Comparison of ENCODE assay signal across 20 cellular contexts in genomic region chr16:49010396-49010795, GRCh38.
"Had no signal": no experiment of that assay in that cellular context is flagged by ENCODE, and none has a peak within 500 bp of the region (broad histone marks: within the 10 kb centered on the region; RNA-seq: fewer than 3 reads in every experiment).

No MANE protein-coding gene starts in this region.

- H3K4me3 ChIP-seq: gastrocnemius medialis, lung, prostate gland, upper lobe of left lung had no signal

- H3K4me1 Mint-ChIP-seq: activated CD4-positive, alpha-beta memory T cell treated with anti-CD3 and anti-CD28 coated beads, Interleukin-2, amount 10 ng/mL, durations not matched to agents 7 days and 5 days; activated naive CD4-positive, alpha-beta T cell treated with anti-CD3 and anti-CD28 coated beads, Interleukin-2, amount 10 ng/mL, durations not matched to agents 7 days and 5 days; naive thymus-derived CD4-positive, alpha-beta T cell; neural crest cell had no signal

- H3K27me3 ChIP-seq: gastrocnemius medialis, upper lobe of left lung had no signal

- H3K27ac ChIP-seq: gastrocnemius medialis, prostate gland, upper lobe of left lung had no signal

- H3K9me3 ChIP-seq: gastrocnemius medialis, prostate gland, upper lobe of left lung had no signal

- H3K36me3 Mint-ChIP-seq: activated naive CD4-positive, alpha-beta T cell treated with anti-CD3 and anti-CD28 coated beads, Interleukin-2, amount 10 ng/mL, durations not matched to agents 7 days and 5 days; naive thymus-derived CD4-positive, alpha-beta T cell had no signal

- H3K27me3 Mint-ChIP-seq: activated CD4-positive, alpha-beta memory T cell treated with anti-CD3 and anti-CD28 coated beads, Interleukin-2, amount 10 ng/mL, durations not matched to agents 7 days and 5 days; activated naive CD4-positive, alpha-beta T cell treated with anti-CD3 and anti-CD28 coated beads, Interleukin-2, amount 10 ng/mL, durations not matched to agents 7 days and 5 days had no signal

- H3K27ac Mint-ChIP-seq: activated CD4-positive, alpha-beta memory T cell treated with anti-CD3 and anti-CD28 coated beads, Interleukin-2, amount 10 ng/mL, durations not matched to agents 7 days and 5 days; activated naive CD4-positive, alpha-beta T cell treated with anti-CD3 and anti-CD28 coated beads, Interleukin-2, amount 10 ng/mL, durations not matched to agents 7 days and 5 days; activated T-cell treated with anti-CD3 and anti-CD28 coated beads, Interleukin-2, amount 50 U/mL, for 72 hours; naive thymus-derived CD4-positive, alpha-beta T cell; T-helper 1 cell treated with Interleukin-12 subunit alpha and Interleukin-12 subunit beta and Interleukin-4 antibody, amounts not matched to agents 30 μg/mL and 1 μg/mL, for 36 hours had no signal

- H3K9me3 Mint-ChIP-seq: neural crest cell; T-helper 1 cell treated with Interleukin-12 subunit alpha and Interleukin-12 subunit beta and Interleukin-4 antibody, amounts not matched to agents 30 μg/mL and 1 μg/mL, for 36 hours had no signal

- H3K36me3 ChIP-seq: gastrocnemius medialis, prostate gland, upper lobe of left lung had no signal

- H3K4me1 ChIP-seq: gastrocnemius medialis, prostate gland, upper lobe of left lung had no signal

- H3K4me3 Mint-ChIP-seq: activated CD4-positive, alpha-beta memory T cell treated with anti-CD3 and anti-CD28 coated beads, Interleukin-2, amount 10 ng/mL, durations not matched to agents 7 days and 5 days; activated naive CD4-positive, alpha-beta T cell treated with anti-CD3 and anti-CD28 coated beads, Interleukin-2, amount 10 ng/mL, durations not matched to agents 7 days and 5 days; activated T-cell treated with anti-CD3 and anti-CD28 coated beads, Interleukin-2, amount 50 U/mL, for 72 hours; naive thymus-derived CD4-positive, alpha-beta T cell; neural crest cell; T-helper 1 cell treated with Interleukin-12 subunit alpha and Interleukin-12 subunit beta and Interleukin-4 antibody, amounts not matched to agents 30 μg/mL and 1 μg/mL, for 36 hours had no signal

- DNase-seq: activated CD4-positive, alpha-beta memory T cell treated with anti-CD3 and anti-CD28 coated beads, Interleukin-2, amount 10 ng/mL, durations not matched to agents 7 days and 5 days; activated CD4-positive, alpha-beta T cell treated with anti-CD3 and anti-CD28 coated beads for 4 hours; activated CD4-positive, CD25-positive, alpha-beta regulatory T cell; activated effector memory CD4-positive, alpha-beta T cell treated with anti-CD3 and anti-CD28 coated beads, Interleukin-2, amount 50 U/mL, for 16 hours; activated naive CD4-positive, alpha-beta T cell treated with anti-CD3 and anti-CD28 coated beads, Interleukin-2, amount 10 ng/mL, durations not matched to agents 7 days and 5 days; activated T-cell treated with anti-CD3 and anti-CD28 coated beads, Interleukin-2, amount 50 U/mL, for 72 hours; amygdala; cerebellar nuclear complex; gastrocnemius medialis; head of caudate nucleus; left colon; naive thymus-derived CD4-positive, alpha-beta T cell; stimulated activated CD4-positive, alpha-beta T cell treated with anti-CD3 and anti-CD28 coated beads, Interleukin-12 subunit alpha, Interleukin-12 subunit beta, amount 100 ng/mL, for 4 hours; stimulated activated CD4-positive, alpha-beta T cell treated with anti-CD3 and anti-CD28 coated beads, Interleukin-4, amount 100 ng/mL, for 4 hours; stimulated activated naive CD8-positive, alpha-beta T cell treated with anti-CD3 and anti-CD28 coated beads, Interleukin-15, Interleukin-2, amounts not matched to agents 100 U/mL and 50 U/mL, for 24 hours; upper lobe of left lung had no signal
